33 cellular contexts compared by ENCODE assay signal in the genomic region with DNA sequence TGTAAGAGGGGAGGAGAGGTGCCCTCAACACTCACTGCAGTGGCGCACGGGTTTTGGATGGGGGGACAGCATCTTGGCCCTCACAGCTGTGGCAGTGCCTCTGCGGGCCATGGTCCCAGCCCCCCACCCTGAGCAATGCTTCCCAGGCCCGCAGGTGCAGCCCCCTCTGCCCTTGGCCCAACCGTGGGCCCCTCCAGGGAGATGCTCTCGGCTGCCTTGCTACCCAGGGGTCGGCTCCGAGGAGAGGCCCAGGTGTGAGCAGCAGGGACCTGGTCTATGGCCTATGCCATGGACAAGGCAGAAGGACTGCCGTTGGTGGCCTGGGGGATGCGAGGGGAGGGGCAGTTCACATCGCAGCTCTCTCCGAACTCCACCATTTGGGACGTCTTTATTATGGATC.
"Had no signal": no experiment of that assay in that cellular context is flagged by ENCODE, and none has a peak within 500 bp of the region (broad histone marks: within the 10 kb centered on the region; RNA-seq: fewer than 3 reads in every experiment).

No MANE protein-coding gene starts in this region.

- H3K4me3 ChIP-seq: colonic mucosa, esophagus muscularis mucosa, gastroesophageal sphincter, heart right ventricle, lower lobe of right lung, pancreas, smooth muscle cell, suprapubic skin, transverse colon, upper lobe of right lung, vagina had no signal

- H3K27me3 Mint-ChIP-seq: dendritic cell treated with granulocyte-macrophage colony-stimulating factor and Interleukin-4, amounts not matched to agents 40 ng/mL and 50 ng/mL, for 4 days; memory B cell; naive B cell; progenitor cell of endocrine pancreas; stimulated activated naive CD8-positive, alpha-beta T cell treated with anti-CD3 and anti-CD28 coated beads, Interleukin-15, amount 100 ng/mL, for 72 hours had no signal

- H3K36me3 ChIP-seq: colonic mucosa had no signal

- H3K27ac ChIP-seq: colonic mucosa, foreskin keratinocyte, gastroesophageal sphincter, heart right ventricle, lower lobe of right lung, pancreas, suprapubic skin, transverse colon, upper lobe of right lung, vagina had no signal

- H3K9me3 ChIP-seq: colonic mucosa, esophagus muscularis mucosa, gastroesophageal sphincter, heart right ventricle, lower lobe of right lung, pancreas, suprapubic skin, transverse colon, upper lobe of right lung, vagina had no signal

- H3K4me3 Mint-ChIP-seq: dendritic cell treated with granulocyte-macrophage colony-stimulating factor and Interleukin-4, amounts not matched to agents 40 ng/mL and 50 ng/mL, for 4 days; endodermal cell; memory B cell; naive B cell; nephron progenitor cell had no signal

- DNase-seq: colonic mucosa; effector CD8-positive, alpha-beta T cell; endodermal cell; foreskin keratinocyte; heart right ventricle; hippocampal formation; kidney glomerular epithelial cell; left colon; left ventricle myocardium superior; lower lobe of right lung; naive B cell; nephron progenitor cell; occipital lobe; stimulated activated CD4-positive, alpha-beta T cell treated with anti-CD3 and anti-CD28 coated beads, Interleukin-12 subunit alpha, Interleukin-12 subunit beta, amount 100 ng/mL, for 4 hours; stimulated activated CD4-positive, alpha-beta T cell treated with anti-CD3 and anti-CD28 coated beads, Interleukin-1b, Interleukin-23, amount 100 ng/mL, for 48 hours; stimulated activated CD4-positive, alpha-beta T cell treated with anti-CD3 and anti-CD28 coated beads, Interleukin-4, amount 100 ng/mL, for 1 hour; stimulated activated CD8-positive, alpha-beta memory T cell treated with anti-CD3 and anti-CD28 coated beads, Interleukin-4, amount 100 ng/mL, for 48 hours; stimulated activated naive CD4-positive, alpha-beta T cell; stimulated activated naive CD8-positive, alpha-beta T cell treated with anti-CD3 and anti-CD28 coated beads, Interleukin-15, amount 100 ng/mL, for 72 hours; transverse colon; upper lobe of right lung had no signal

- H3K4me1 ChIP-seq: colonic mucosa, pancreas had no signal

- H3K27ac Mint-ChIP-seq: dendritic cell treated with granulocyte-macrophage colony-stimulating factor and Interleukin-4, amounts not matched to agents 40 ng/mL and 50 ng/mL, for 4 days; endodermal cell; memory B cell; nephron progenitor cell had no signal

- H3K9me3 Mint-ChIP-seq: dendritic cell treated with granulocyte-macrophage colony-stimulating factor and Interleukin-4, amounts not matched to agents 40 ng/mL and 50 ng/mL, for 4 days; endodermal cell; memory B cell; naive B cell; nephron progenitor cell; stimulated activated naive CD8-positive, alpha-beta T cell treated with anti-CD3 and anti-CD28 coated beads, Interleukin-15, amount 100 ng/mL, for 72 hours had no signal

- ATAC-seq: foreskin keratinocyte; gastroesophageal sphincter; left colon; left ventricle myocardium superior; pancreas; sciatic nerve; stimulated activated naive CD8-positive, alpha-beta T cell treated with anti-CD3 and anti-CD28 coated beads, Interleukin-15, amount 100 ng/mL, for 72 hours; upper lobe of right lung had no signal

- FAIRE-seq: endothelial cell of umbilical vein, islet of Langerhans, pancreas had no signal

- H3K27me3 ChIP-seq: colonic mucosa, esophagus muscularis mucosa, foreskin keratinocyte, gastroesophageal sphincter, heart right ventricle, pancreas, suprapubic skin, transverse colon, upper lobe of right lung, vagina had no signal

- H3K4me2 ChIP-seq: smooth muscle cell had no signal
